In genomic region chr7:75419210-75419609, GRCh38 we compare ENCODE assay signal across 7 cellular contexts. TPM values are rescaled to one million over a fixed set of nuclear protein-coding genes. Genes with fewer than 3 reads are reported as not detected.
DNase-seq lines count a peak whose midpoint lies in the region; ATAC-seq and TF ChIP-seq lines count a peak whose summit lies in the region.
"Not testable (repeated sequence)": the region's sequence is repeated elsewhere in the genome, so short reads cannot be mapped to it uniquely, and the experiment has no call there.

No MANE protein-coding gene starts in this region.

- H3K9me3 ChIP-seq in sigmoid colon: not testable (repeated sequence)

- not testable (repeated sequence) for H3K27ac ChIP-seq in sigmoid colon

- not testable (repeated sequence) for TF ChIP-seq POLR2A in sigmoid colon (IDR thresholded peaks at IDR 0.05)

- intact Hi-C loops in left colon (cut with DNase I, micrococcal nuclease); sigmoid colon (cut with DNase I): not testable (repeated sequence)

- not testable (repeated sequence) for H3K27me3 Mint-ChIP-seq in activated naive CD4-positive, alpha-beta T cell treated with anti-CD3 and anti-CD28 coated beads, Interleukin-2, amount 10 ng/mL, durations not matched to agents 7 days and 5 days

- not testable (repeated sequence) for H3K4me3 ChIP-seq in sigmoid colon

- peak; percentile 17 for DNase-seq in D341Med (ENCODE audit: low spot score)
- DNase-seq in NCI-H460 (ENCODE audit: extremely low read depth, low read depth): peak; percentile 3
- DNase-seq in activated naive CD4-positive, alpha-beta T cell treated with anti-CD3 and anti-CD28 coated beads, Interleukin-2, amount 10 ng/mL, durations not matched to agents 7 days and 5 days; left colon: not testable (repeated sequence)
- peak; percentile 52 for DNase-seq in sigmoid colon

- peak overlapping the region; percentile 49 for H3K27ac Mint-ChIP-seq in activated naive CD4-positive, alpha-beta T cell treated with anti-CD3 and anti-CD28 coated beads, Interleukin-2, amount 10 ng/mL, durations not matched to agents 7 days and 5 days

- peak; percentile 4 for ATAC-seq in SK-N-SH treated with all-trans-retinoic acid at 6 μM for 48 hours
- peak; percentile 2 for ATAC-seq in esophagus mucosa
- peak; percentile 6 for ATAC-seq in left colon

- H3K36me3 ChIP-seq in sigmoid colon: peaks cover 5 to 43% (median 13%) of the 10 kb centered on the region in 4 donors

- TF ChIP-seq CTCF in sigmoid colon (IDR thresholded peaks at IDR 0.05): not testable (repeated sequence)

- 88 to 89% methylated on average over 12 to 13 of the region's 13 CpGs for WGBS in sigmoid colon, 2 donors

- peaks cover 19% of the 10 kb centered on the region for H3K36me3 Mint-ChIP-seq in activated naive CD4-positive, alpha-beta T cell treated with anti-CD3 and anti-CD28 coated beads, Interleukin-2, amount 10 ng/mL, durations not matched to agents 7 days and 5 days

- not testable (repeated sequence) for H3K4me3 Mint-ChIP-seq in activated naive CD4-positive, alpha-beta T cell treated with anti-CD3 and anti-CD28 coated beads, Interleukin-2, amount 10 ng/mL, durations not matched to agents 7 days and 5 days

- not testable (repeated sequence) for H3K4me1 ChIP-seq in sigmoid colon

- H3K9me3 Mint-ChIP-seq in activated naive CD4-positive, alpha-beta T cell treated with anti-CD3 and anti-CD28 coated beads, Interleukin-2, amount 10 ng/mL, durations not matched to agents 7 days and 5 days: not testable (repeated sequence)

- not testable (repeated sequence) for H3K27me3 ChIP-seq in sigmoid colon

- not testable (repeated sequence) for TF ChIP-seq EP300 in sigmoid colon (IDR thresholded peaks at IDR 0.05)

- CTCF ChIA-PET in activated naive CD4-positive, alpha-beta T cell treated with anti-CD3 and anti-CD28 coated beads, Interleukin-2, amount 10 ng/mL, durations not matched to agents 7 days and 5 days (lab: Charles Lee): not testable (repeated sequence)

- not testable (repeated sequence) for H3K4me1 Mint-ChIP-seq in activated naive CD4-positive, alpha-beta T cell treated with anti-CD3 and anti-CD28 coated beads, Interleukin-2, amount 10 ng/mL, durations not matched to agents 7 days and 5 days

RNA-seq across cellular contexts. Expression of gene TRIM73, which starts 23.8 kb away (rescaled TPM):
- 0.78 and 1.4 TPM in 2 replicates for total RNA-seq in NCI-H460 (2014; rRNA removed; shearing (Covaris generic))
- polyA plus RNA-seq in NCI-H460 (2014; cell fraction: nucleus; rRNA removed): 1.9 and 4.1 TPM in 2 replicates
- total RNA-seq in esophagus mucosa (0.92 TPM), left colon (1 to 10 TPM; 4.2 to 6.4 TPM), sigmoid colon (1 to 10 TPM in 3 of 4 donors, under 1 TPM in 1; 0.36 to 1.9 (median 1.5) TPM)
- 1 to 10 TPM in 1 of 3 donors, under 1 TPM in 1, not detected in 1; 0.92 to 4.2 TPM for polyA plus RNA-seq in sigmoid colon
